In the genomic region with DNA sequence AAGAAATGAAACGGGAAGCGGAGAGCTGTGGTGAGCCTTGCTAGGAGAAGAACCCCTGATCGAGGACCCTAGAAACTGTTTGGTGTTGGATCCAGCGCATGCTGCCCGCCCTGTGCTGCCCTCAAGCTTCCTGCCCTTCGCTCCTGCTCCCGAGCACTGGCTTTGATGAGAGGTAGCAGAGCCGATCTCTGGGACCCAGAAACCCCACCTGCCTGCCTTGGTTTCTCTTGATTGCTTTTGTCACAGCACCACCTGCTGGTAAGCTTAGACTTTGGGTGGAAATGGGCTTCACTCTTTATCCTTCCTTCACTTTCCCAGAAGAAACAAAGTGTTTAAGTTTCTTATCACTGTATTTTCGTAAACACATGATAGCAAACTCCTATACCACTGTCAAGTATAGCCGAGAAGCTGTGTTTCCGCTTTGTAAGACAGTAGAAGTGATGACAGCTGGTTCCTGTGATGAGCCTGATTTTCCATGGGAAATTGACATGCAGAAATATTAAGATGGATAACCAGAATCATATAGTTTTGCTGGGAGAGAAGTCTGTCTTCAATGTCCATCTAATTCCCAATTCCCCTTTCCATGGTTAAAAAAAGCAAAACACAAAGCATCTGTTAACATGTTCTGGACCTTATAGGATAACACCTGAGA, we compare ENCODE assay signal across 8 cellular contexts.
DNase-seq lines count a peak whose midpoint lies in the region; ATAC-seq, FAIRE-seq and TF ChIP-seq lines count a peak whose summit lies in the region.

No MANE protein-coding gene starts in this region.

- peaks cover 3% of the 10 kb centered on the region for H3K4me1 Mint-ChIP-seq in T-helper 2 cell treated with Interferon-gamma antibody and Interleukin-4, amounts not matched to agents 5 μg/mL and 100 μg/mL, for 36 hours (ENCODE audit: low read depth)

- H3K9me3 Mint-ChIP-seq in T-helper 2 cell treated with Interferon-gamma antibody and Interleukin-4, amounts not matched to agents 5 μg/mL and 100 μg/mL, for 36 hours, result no peaks in the 10 kb centered on the region

- no peaks in the 10 kb centered on the region for H3K27me3 Mint-ChIP-seq in T-helper 2 cell treated with Interferon-gamma antibody and Interleukin-4, amounts not matched to agents 5 μg/mL and 100 μg/mL, for 36 hours (ENCODE audit: low read depth)

- no peak overlapping the region for H2AFZ ChIP-seq in GM12878 (ENCODE audit: control insufficient read depth, low read depth, low read length)

- no peak overlapping the region for H3K27ac ChIP-seq in GM12878 (ENCODE audit: control insufficient read depth, insufficient read depth)
- no peak overlapping the region for H3K27ac ChIP-seq in small intestine (ENCODE audit: low read depth in 1 of 2, low read length in 1 of 2)

- BruUV-seq in GM12878 (replicated peaks; lab: Mats Ljungman, UMichigan), result no TSS peak

- TF ChIP-seq EP300 in GM12878 (IDR thresholded peaks at IDR 0.05; ENCODE audit: borderline replicate concordance in 1 of 2, control insufficient read depth in 1 of 2, low read depth in 2 of 2, low read length in 2 of 2), result no peak

- SMC1A ChIA-PET in GM12878 (lab: Charles Lee; ENCODE audit: uncharacterized antibody, unreplicated experiment), result interaction anchor here (0.5 to 3.4 kb wide), 15 partner anchors 21 to 700 kb away, joined by 3 to 22 read pairs (median 5); partner anchors contain the start of gene PHLPP1

- peaks cover 4% of the 10 kb centered on the region for H3K36me3 Mint-ChIP-seq in T-helper 2 cell treated with Interferon-gamma antibody and Interleukin-4, amounts not matched to agents 5 μg/mL and 100 μg/mL, for 36 hours (ENCODE audit: low read depth)

- TF ChIP-seq CTCF in GM12878 (IDR thresholded peaks at IDR 0.05 in 2 of 3, conservative IDR thresholded peaks at IDR 0.05 in 1 of 3; ENCODE audit: control insufficient read depth in 2 of 3, extremely low read depth in 1 of 3, insufficient read depth in 1 of 3, low read depth in 3 of 3, low read length in 3 of 3), result peak; percentile 75 to 82 (median 78)

- H3K4me1 ChIP-seq in GM12878 (ENCODE audit: control insufficient read depth, insufficient read depth, low read length), result no peaks in the 10 kb centered on the region
- peaks cover 0 to 2% of the 10 kb centered on the region in 2 donors for H3K4me1 ChIP-seq in small intestine (ENCODE audit: control insufficient read depth in 2 of 2, insufficient read depth in 1 of 2, low read depth in 1 of 2, low read length in 1 of 2)

- H3K4me2 ChIP-seq in GM12878 (ENCODE audit: control insufficient read depth, insufficient read depth), result peak overlapping the region; percentile 58; the same call in 1 of the 2 replicates

- ATAC-seq in GM12878 (peak; percentile 88), GM18505 (IDR thresholded peaks at IDR 0.05; ENCODE audit: unreplicated experiment) (no peak)

- RAD21 ChIA-PET in GM12878 (lab: Charles Lee; ENCODE audit: unreplicated experiment), result interaction anchor here (0.9 to 2.6 kb wide), 5 partner anchors 25 to 396 kb away, joined by 3 to 23 read pairs (median 5); partner anchors contain the start of gene PHLPP1

- WGBS in GM12878 (ENCODE audit: insufficient coverage, insufficient replicate concordance, low lambda C conversion rate, missing lambda C conversion rate), result 33% methylated on average over 9 of the region's 11 CpGs
- 25 to 44% (median 42%) methylated on average over 11 of the region's 11 CpGs for WGBS in small intestine, 3 donors

- no peaks in the 10 kb centered on the region for H3K79me2 ChIP-seq in GM12878 (ENCODE audit: control insufficient read depth, insufficient read depth, low read length)

- H3K27me3 ChIP-seq in GM12878 (replicated peaks in 1 of 2; ENCODE audit: control insufficient read depth in 2 of 2, insufficient read depth in 2 of 2, low read length in 1 of 2) (no peaks in the 10 kb centered on the region), small intestine (ENCODE audit: control insufficient read depth in 2 of 2, insufficient read depth in 2 of 2, low read length in 2 of 2) (no peaks in the 10 kb centered on the region)

- DNase-seq in NK-92 treated with Interleukin-12 subunit alpha and Interleukin-12 subunit beta, amount 100 ng/mL, for 24 hours (lab: John Stamatoyannopoulos, UW), result peak; percentile 7
- DNase-seq in NK-92 (lab: John Stamatoyannopoulos, UW; ENCODE audit: unreplicated experiment) (no peak), M059J (ENCODE audit: low read depth) (peak; percentile 51), GM12878 (ENCODE audit: low read depth, low spot score) (peak; percentile 7), iPS DF 19.7 (ENCODE audit: low read depth, low spot score) (peak; percentile 23), small intestine (peak; percentile 64)
- DNase-seq in T-helper 2 cell treated with Interferon-gamma antibody and Interleukin-4, amounts not matched to agents 5 μg/mL and 100 μg/mL, for 36 hours (ENCODE audit: low spot score), result peak; percentile 29

- TF ChIP-seq POLR2A in GM12878 (IDR thresholded peaks at IDR 0.05; ENCODE audit: low read depth, low read length) (no peak), GM18505 (IDR thresholded peaks at IDR 0.05; ENCODE audit: borderline replicate concordance, extremely low read depth, insufficient read depth, insufficient read length) (no peak)

- no peak overlapping the region for H3K4me3 Mint-ChIP-seq in T-helper 2 cell treated with Interferon-gamma antibody and Interleukin-4, amounts not matched to agents 5 μg/mL and 100 μg/mL, for 36 hours

- H3K9me3 ChIP-seq in GM12878 (replicated peaks; ENCODE audit: control insufficient read depth, insufficient read depth, low read length) (no peaks in the 10 kb centered on the region), small intestine (ENCODE audit: control insufficient read depth, low read depth) (no peaks in the 10 kb centered on the region)

- in situ Hi-C loops in GM12878 (cut with MboI), result loop anchor here (5.0 kb wide), 1 partner anchor 270 kb away; no protein-coding TSS in a partner anchor

- peak; percentile 82 for FAIRE-seq in GM12878 (lab: Jason Lieb, UNC)
- FAIRE-seq in small intestine (lab: Jason Lieb, UNC), result no peak

- intact Hi-C loops in GM12878 (cut with micrococcal nuclease; ENCODE audit: unreplicated experiment), result loop anchor here (1.0 to 10.0 kb wide), 6 partner anchors 268 to 798 kb away; partner anchors contain the start of genes PIGN and RELCH

- peak; percentile 98 for TF ChIP-seq RAD21 in GM12878 (IDR thresholded peaks at IDR 0.05; ENCODE audit: insufficient read depth, low read depth, low read length)

- H3K36me3 ChIP-seq in GM12878 (ENCODE audit: control insufficient read depth in 2 of 2, insufficient read depth in 2 of 2, low read length in 1 of 2) (peaks cover 0 to 7% of the 10 kb centered on the region in 2 experiments; a peak in 2 of 4 replicates), small intestine (ENCODE audit: control insufficient read depth in 2 of 2, insufficient read depth in 2 of 2, low read length in 2 of 2) (peaks cover 0 to 11% of the 10 kb centered on the region in 2 donors)

- H3K4me3 ChIP-seq in GM12878 (no peak overlapping the region), small intestine (ENCODE audit: low read depth in 1 of 2, low read length in 2 of 2) (no peak overlapping the region)

- CTCF ChIA-PET in GM12878 (lab: Yijun Ruan, JAX), result interaction anchor here (0.7 to 6.4 kb wide), 37 partner anchors 9 to 805 kb away, joined by 3 to 66 read pairs (median 4); partner anchors contain the start of genes PHLPP1 and VPS4B

- H3K9ac ChIP-seq in GM12878 (ENCODE audit: control insufficient read depth, insufficient read depth, low read length), result no peak overlapping the region

- H4K20me1 ChIP-seq in GM12878 (ENCODE audit: control insufficient read depth, insufficient read depth), result no peaks in the 10 kb centered on the region

- POLR2A ChIA-PET in GM12878 (lab: Charles Lee), result no interaction called here

- no peak overlapping the region for H3K27ac Mint-ChIP-seq in T-helper 2 cell treated with Interferon-gamma antibody and Interleukin-4, amounts not matched to agents 5 μg/mL and 100 μg/mL, for 36 hours

TF ChIP-seq in GM12878, 131 proteins besides CTCF, POLR2A, EP300 and RAD21 (continues in another document):
- TF ChIP-seq YY1 (IDR thresholded peaks at IDR 0.05; ENCODE audit: low read depth, low read length) (0 out of 2 replicates have a peak, but pooled peaks have one; percentile 35), SMC3 (IDR thresholded peaks at IDR 0.05; ENCODE audit: borderline replicate concordance, low read length) (peak; percentile 81), WRNIP1 (IDR thresholded peaks at IDR 0.05; ENCODE audit: borderline replicate concordance, low read depth, low read length) (no peak), EED (IDR thresholded peaks at IDR 0.05; ENCODE audit: low read depth) (no peak), TCF12 (IDR thresholded peaks at IDR 0.05; ENCODE audit: low read depth, low read length) (0 out of 2 replicates have a peak, but pooled peaks have one; percentile 18)
- TF ChIP-seq, protein P1, sequence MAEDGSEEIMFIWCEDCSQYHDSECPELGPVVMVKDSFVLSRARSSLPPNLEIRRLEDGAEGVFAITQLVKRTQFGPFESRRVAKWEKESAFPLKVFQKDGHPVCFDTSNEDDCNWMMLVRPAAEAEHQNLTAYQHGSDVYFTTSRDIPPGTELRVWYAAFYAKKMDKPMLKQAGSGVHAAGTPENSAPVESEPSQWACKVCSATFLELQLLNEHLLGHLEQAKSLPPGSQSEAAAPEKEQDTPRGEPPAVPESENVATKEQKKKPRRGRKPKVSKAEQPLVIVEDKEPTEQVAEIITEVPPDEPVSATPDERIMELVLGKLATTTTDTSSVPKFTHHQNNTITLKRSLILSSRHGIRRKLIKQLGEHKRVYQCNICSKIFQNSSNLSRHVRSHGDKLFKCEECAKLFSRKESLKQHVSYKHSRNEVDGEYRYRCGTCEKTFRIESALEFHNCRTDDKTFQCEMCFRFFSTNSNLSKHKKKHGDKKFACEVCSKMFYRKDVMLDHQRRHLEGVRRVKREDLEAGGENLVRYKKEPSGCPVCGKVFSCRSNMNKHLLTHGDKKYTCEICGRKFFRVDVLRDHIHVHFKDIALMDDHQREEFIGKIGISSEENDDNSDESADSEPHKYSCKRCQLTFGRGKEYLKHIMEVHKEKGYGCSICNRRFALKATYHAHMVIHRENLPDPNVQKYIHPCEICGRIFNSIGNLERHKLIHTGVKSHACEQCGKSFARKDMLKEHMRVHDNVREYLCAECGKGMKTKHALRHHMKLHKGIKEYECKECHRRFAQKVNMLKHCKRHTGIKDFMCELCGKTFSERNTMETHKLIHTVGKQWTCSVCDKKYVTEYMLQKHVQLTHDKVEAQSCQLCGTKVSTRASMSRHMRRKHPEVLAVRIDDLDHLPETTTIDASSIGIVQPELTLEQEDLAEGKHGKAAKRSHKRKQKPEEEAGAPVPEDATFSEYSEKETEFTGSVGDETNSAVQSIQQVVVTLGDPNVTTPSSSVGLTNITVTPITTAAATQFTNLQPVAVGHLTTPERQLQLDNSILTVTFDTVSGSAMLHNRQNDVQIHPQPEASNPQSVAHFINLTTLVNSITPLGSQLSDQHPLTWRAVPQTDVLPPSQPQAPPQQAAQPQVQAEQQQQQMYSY (CRISPR knock-in tag; IDR thresholded peaks at IDR 0.05), result no peak
